Comparison of ENCODE assay signal across 1 cellular context in the genomic region with DNA sequence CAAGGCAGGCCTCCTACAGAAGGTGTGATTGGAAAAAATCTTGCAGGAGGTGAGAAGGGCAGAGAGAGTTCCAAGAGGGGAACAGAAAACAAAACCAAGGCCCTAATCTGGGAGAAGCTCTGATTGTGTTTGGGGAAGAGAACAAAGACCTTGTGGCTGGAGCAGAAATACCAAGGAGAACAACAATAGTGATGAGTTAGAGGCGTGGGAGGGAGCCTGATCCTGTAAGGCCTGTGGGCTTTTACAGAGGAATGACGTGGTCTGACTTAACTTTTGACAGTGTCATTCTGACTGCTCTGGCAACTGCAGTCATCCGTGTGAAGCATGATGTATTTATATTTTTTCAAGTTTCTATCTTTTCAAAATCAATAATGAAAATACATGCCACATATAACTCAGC.
TF ChIP-seq lines count a peak whose summit lies in the region.

No MANE protein-coding gene starts in this region.

TF ChIP-seq in GM23338, 12 proteins besides CTCF, POLR2A, EP300 and RAD21 (continued from another document):
- TF ChIP-seq, protein P1, sequence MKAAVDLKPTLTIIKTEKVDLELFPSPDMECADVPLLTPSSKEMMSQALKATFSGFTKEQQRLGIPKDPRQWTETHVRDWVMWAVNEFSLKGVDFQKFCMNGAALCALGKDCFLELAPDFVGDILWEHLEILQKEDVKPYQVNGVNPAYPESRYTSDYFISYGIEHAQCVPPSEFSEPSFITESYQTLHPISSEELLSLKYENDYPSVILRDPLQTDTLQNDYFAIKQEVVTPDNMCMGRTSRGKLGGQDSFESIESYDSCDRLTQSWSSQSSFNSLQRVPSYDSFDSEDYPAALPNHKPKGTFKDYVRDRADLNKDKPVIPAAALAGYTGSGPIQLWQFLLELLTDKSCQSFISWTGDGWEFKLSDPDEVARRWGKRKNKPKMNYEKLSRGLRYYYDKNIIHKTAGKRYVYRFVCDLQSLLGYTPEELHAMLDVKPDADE (IDR thresholded peaks at IDR 0.05): no peak
